ENCODE assay signal across 8 cellular contexts in the genomic region with DNA sequence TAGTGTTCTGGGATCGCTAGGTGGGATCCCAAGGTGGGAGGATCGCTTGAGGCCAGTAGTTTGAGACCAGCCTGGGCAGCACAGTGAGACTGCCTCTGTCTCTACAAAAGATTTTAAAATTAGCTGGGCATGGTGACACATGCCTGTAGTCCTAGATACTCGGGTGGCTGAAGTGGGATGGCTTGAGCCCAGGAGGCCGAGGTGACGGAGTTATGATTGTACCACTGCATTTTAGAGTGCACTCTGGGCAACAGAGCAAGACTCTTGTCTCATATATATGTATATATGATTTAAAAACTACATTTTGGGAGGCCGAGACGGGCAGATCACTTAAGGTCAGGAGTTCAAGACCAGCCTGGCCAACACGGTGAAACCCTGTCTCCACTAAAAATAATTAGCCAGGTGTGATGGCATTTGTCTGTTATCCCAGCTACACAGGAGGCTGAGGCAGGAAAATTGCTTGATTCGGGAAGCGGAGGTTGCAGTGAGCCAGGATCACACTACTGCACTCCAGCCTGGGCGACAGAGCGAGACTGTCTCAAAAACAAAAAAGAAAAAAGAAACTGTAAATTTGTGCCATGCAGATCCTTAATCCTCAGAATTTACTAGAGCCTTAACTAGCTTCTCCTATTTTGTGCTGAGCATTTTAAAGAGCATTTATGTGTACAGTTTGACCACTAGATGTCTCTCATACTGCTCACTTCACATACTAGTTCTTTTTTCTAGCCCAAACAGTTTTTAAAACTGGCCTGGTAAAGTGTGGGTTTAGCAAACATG.
DNase-seq lines count a peak whose midpoint lies in the region; ATAC-seq, FAIRE-seq and TF ChIP-seq lines count a peak whose summit lies in the region.

No MANE protein-coding gene starts in this region.

- no peak overlapping the region for H2BK15ac ChIP-seq in mesendoderm (replicated peaks; ENCODE audit: low read depth)

- H3K4me2 ChIP-seq in mesendoderm (ENCODE audit: low read length) = no peak overlapping the region

- no peak overlapping the region for H3K9ac ChIP-seq in mesendoderm (ENCODE audit: low read length)

- no CpG with 5 or more reads among the region's 12 CpGs for WGBS in mesendoderm (ENCODE audit: extremely low coverage, insufficient coverage, low lambda C conversion rate)

- H3K27ac ChIP-seq in Panc1 (ENCODE audit: low read length) = no peak overlapping the region
- no peak overlapping the region for H3K27ac ChIP-seq in mesendoderm (ENCODE audit: low read depth, low read length)

- no peak overlapping the region for H2BK120ac ChIP-seq in mesendoderm (ENCODE audit: low read depth, low read length)

- H3K4me1 ChIP-seq in Panc1 (ENCODE audit: control insufficient read depth, insufficient read depth, low read length) (no peaks in the 10 kb centered on the region), mesendoderm (ENCODE audit: control insufficient read depth, low read depth, low read length) (no peaks in the 10 kb centered on the region)

- H3K9me3 ChIP-seq in Panc1 (ENCODE audit: control insufficient read depth, insufficient read depth, low read depth, low read length) = no peaks in the 10 kb centered on the region

- no peak overlapping the region for H4K5ac ChIP-seq in mesendoderm (ENCODE audit: low read length)

- no TSS peak for BruUV-seq in Panc1 (replicated peaks; lab: Mats Ljungman, UMichigan)

- FAIRE-seq in HTR-8/SVneo (lab: Jason Lieb, UNC) = no peak
- FAIRE-seq in endometrium (lab: Jason Lieb, UNC) = peak; percentile 91

- ATAC-seq in Panc1 = peak; percentile 87

- intact Hi-C loops in Panc1 (cut with micrococcal nuclease; ENCODE audit: unreplicated experiment) = loop anchor here (5.0 kb wide), 1 partner anchor 211 kb away; no protein-coding TSS in a partner anchor

- no peak overlapping the region for H2AK5ac ChIP-seq in mesendoderm (ENCODE audit: low read length)

- no peak overlapping the region for H3K18ac ChIP-seq in mesendoderm (ENCODE audit: low read length)

- H3K36me3 ChIP-seq in Panc1 (ENCODE audit: control insufficient read depth, insufficient read depth, low read length) (no peaks in the 10 kb centered on the region), mesendoderm (ENCODE audit: control insufficient read depth, insufficient read depth, low read length) (no peaks in the 10 kb centered on the region)

- H3K27me3 ChIP-seq in Panc1 (ENCODE audit: control insufficient read depth, insufficient read depth, low read length) (no peaks in the 10 kb centered on the region), mesendoderm (ENCODE audit: insufficient read depth, low read length, poor library complexity) (no peaks in the 10 kb centered on the region)

- H2BK5ac ChIP-seq in mesendoderm (ENCODE audit: low read length) = no peak overlapping the region

- no peak overlapping the region for H4K8ac ChIP-seq in mesendoderm (ENCODE audit: low read depth, low read length)

- H3K56ac ChIP-seq in mesendoderm (ENCODE audit: low read length) = peak overlapping the region; percentile 27

- CTCF ChIA-PET in Panc1 (lab: Charles Lee) = interaction anchor here (0.6 to 1.1 kb wide), 6 partner anchors 39 to 487 kb away, joined by 3 to 7 read pairs (median 4); no protein-coding TSS in a partner anchor

- DNase-seq in ACHN (peak; percentile 73), GM13977 (ENCODE audit: low spot score) (peak; percentile 38), HTR-8/SVneo (ENCODE audit: insufficient read length, low spot score) (peak; percentile 58), Panc1 (ENCODE audit: low read depth, low spot score) (no peak), mesendoderm (peak; percentile 74)
- DNase-seq in stimulated activated CD4-positive, alpha-beta T cell treated with anti-CD3 and anti-CD28 coated beads, Interleukin-1b, Interleukin-23, amount 100 ng/mL, for 48 hours = no peak
- no peak for DNase-seq in activated CD4-positive, alpha-beta T cell treated with anti-CD3 and anti-CD28 coated beads for 48 hours

- H3K79me2 ChIP-seq in mesendoderm (ENCODE audit: control insufficient read depth, insufficient read depth, low read length) = no peaks in the 10 kb centered on the region

- H3K23ac ChIP-seq in mesendoderm (ENCODE audit: low read length) = no peak overlapping the region

- POLR2A ChIA-PET in Panc1 (lab: Charles Lee) = no interaction called here

- in situ Hi-C loops in ACHN (cut with HindIII; ENCODE audit: low pct_ligation_motif_present, low pct_unique_long_range_greater_than_20kb, low sequenced_read_pairs) (no loop called here), GM13977 (cut with MboI; ENCODE audit: low pct_unique_long_range_greater_than_20kb, low sequenced_read_pairs, unreplicated experiment) (no loop called here), Panc1 (cut with HindIII; ENCODE audit: low pct_unique_long_range_greater_than_20kb, low sequenced_read_pairs) (no loop called here)

- TF ChIP-seq CTCF in GM13977 (IDR thresholded peaks at IDR 0.05; ENCODE audit: extremely low read depth, insufficient read depth, missing control alignments) = peak; percentile 58
- peak; percentile 78 for TF ChIP-seq CTCF in Panc1 (IDR thresholded peaks at IDR 0.05)

- no peaks in the 10 kb centered on the region for H3K79me1 ChIP-seq in mesendoderm (ENCODE audit: low read length)

- no peak overlapping the region for H3K4ac ChIP-seq in mesendoderm (ENCODE audit: low read depth, low read length)

- no peak overlapping the region for H3K4me3 ChIP-seq in Panc1 (ENCODE audit: low read depth in 2 of 2, low read length in 2 of 2)
- H3K4me3 ChIP-seq in mesendoderm (ENCODE audit: low read length) = no peak overlapping the region

Comparison
In these comparisons a context has a peak if more than half of its experiments do, and no peak if none do; other contexts are left out.
1. DNase-seq: peak in ACHN (single experiment), GM13977 (single experiment), HTR-8/SVneo (single experiment) and mesendoderm (single experiment); none in Panc1 (single experiment), stimulated activated CD4-positive, alpha-beta T cell treated with anti-CD3 and anti-CD28 coated beads, Interleukin-1b, Interleukin-23, amount 100 ng/mL, for 48 hours (single experiment) and activated CD4-positive, alpha-beta T cell treated with anti-CD3 and anti-CD28 coated beads for 48 hours (single experiment).